ENCODE assay signal across 8 cellular contexts in genomic region chr1:111592389-111593361, GRCh38. TPM values are rescaled to one million over a fixed set of nuclear protein-coding genes. Genes with fewer than 3 reads are reported as not detected.
DNase-seq lines count a peak whose midpoint lies in the region; ATAC-seq and TF ChIP-seq lines count a peak whose summit lies in the region.

No MANE protein-coding gene starts in this region.

- H3K9me3 ChIP-seq in BLaER1 treated with 17β-estradiol and CSF1 and Interleukin-3, amounts not matched to agents 10 nM and 100 nM (replicated peaks in 1 of 11) = peaks cover 0 to 5% (median 0%) of the 10 kb centered on the region in 11 experiments; a peak in 1 of 22 replicates
- H3K9me3 ChIP-seq in SU-DHL-6 (ENCODE audit: insufficient read depth, low read length) = no peaks in the 10 kb centered on the region

- intact Hi-C loops in left ventricle myocardium superior (cut with micrococcal nuclease) (loop anchor here (5.0 kb wide), 1 partner anchor 75 kb away; no protein-coding TSS in a partner anchor), sciatic nerve (cut with DNase I) (no loop called here)

- peak overlapping the region; percentile 82 for H3K27ac Mint-ChIP-seq in activated naive CD8-positive, alpha-beta T cell treated with anti-CD3 and anti-CD28 coated beads for 36 hours

- peak overlapping the region; percentile 70 to 89 (median 76) for H3K4me2 ChIP-seq in BLaER1 treated with 17β-estradiol and CSF1 and Interleukin-3, amounts not matched to agents 10 nM and 100 nM
- H3K4me2 ChIP-seq in SU-DHL-6 (ENCODE audit: low read depth, low read length, poor library complexity, severe bottlenecking) = peak overlapping the region; percentile 46

- no peaks in the 10 kb centered on the region for H3K36me3 ChIP-seq in BLaER1 treated with 17β-estradiol and CSF1 and Interleukin-3, amounts not matched to agents 10 nM and 100 nM
- H3K36me3 ChIP-seq in SU-DHL-6 (ENCODE audit: low read length) = no peaks in the 10 kb centered on the region

- peak overlapping the region; percentile 54 for H3K4me3 Mint-ChIP-seq in activated naive CD8-positive, alpha-beta T cell treated with anti-CD3 and anti-CD28 coated beads for 36 hours

- ATAC-seq in HG03354 (IDR thresholded peaks at IDR 0.05; ENCODE audit: poor library complexity, severe bottlenecking, unreplicated experiment) (peak; percentile 80), left ventricle myocardium superior (peak; percentile 93), sciatic nerve (peak; percentile 92)

- DNase-seq in GM19240 (ENCODE audit: insufficient read length, low spot score) (peak; percentile 18), left ventricle myocardium superior (peak; percentile 91), sciatic nerve (ENCODE audit: low spot score) (peak; percentile 83), NCI-H2196 (lab: John Stamatoyannopoulos, UW; ENCODE audit: unreplicated experiment) (no peak)
- peak; percentile 88 for DNase-seq in activated naive CD8-positive, alpha-beta T cell treated with anti-CD3 and anti-CD28 coated beads for 36 hours

- H3K9me3 Mint-ChIP-seq in activated naive CD8-positive, alpha-beta T cell treated with anti-CD3 and anti-CD28 coated beads for 36 hours = peaks cover 1% of the 10 kb centered on the region

- peaks cover 67% of the 10 kb centered on the region for H3K4me1 Mint-ChIP-seq in activated naive CD8-positive, alpha-beta T cell treated with anti-CD3 and anti-CD28 coated beads for 36 hours

- no peak for TF ChIP-seq CTCF in SU-DHL-6 (IDR thresholded peaks at IDR 0.05; ENCODE audit: insufficient read depth, low read length, poor library complexity, severe bottlenecking)

- no peaks in the 10 kb centered on the region for H3K27me3 ChIP-seq in BLaER1 treated with 17β-estradiol and CSF1 and Interleukin-3, amounts not matched to agents 10 nM and 100 nM
- H3K27me3 ChIP-seq in SU-DHL-6 (ENCODE audit: low read length) = no peaks in the 10 kb centered on the region

- peak overlapping the region in 6 of 11 experiments; percentile 6 to 49 (median 35); a peak in 10 of 22 replicates for H3K27ac ChIP-seq in BLaER1 treated with 17β-estradiol and CSF1 and Interleukin-3, amounts not matched to agents 10 nM and 100 nM
- no peak overlapping the region for H3K27ac ChIP-seq in SU-DHL-6 (ENCODE audit: low read depth, low read length)

- no peaks in the 10 kb centered on the region for H4K20me1 ChIP-seq in BLaER1 treated with 17β-estradiol and CSF1 and Interleukin-3, amounts not matched to agents 10 nM and 100 nM
- no peaks in the 10 kb centered on the region for H4K20me1 ChIP-seq in SU-DHL-6 (ENCODE audit: low read depth, low read length)

- H3K27me3 Mint-ChIP-seq in activated naive CD8-positive, alpha-beta T cell treated with anti-CD3 and anti-CD28 coated beads for 36 hours = no peaks in the 10 kb centered on the region

- peak overlapping the region in 7 of 11 experiments; percentile 7 to 51 (median 18); a peak in 5 of 22 replicates for H3K9ac ChIP-seq in BLaER1 treated with 17β-estradiol and CSF1 and Interleukin-3, amounts not matched to agents 10 nM and 100 nM
- H3K9ac ChIP-seq in SU-DHL-6 (ENCODE audit: low read length) = peak overlapping the region; percentile 2; the same call in 1 of the 2 replicates

- H2AFZ ChIP-seq in SU-DHL-6 (ENCODE audit: low read depth, low read length, severe bottlenecking) = peak overlapping the region; percentile 17

- no peaks in the 10 kb centered on the region for H3K9me2 ChIP-seq in SU-DHL-6 (replicated peaks; ENCODE audit: insufficient read depth, low read length)

- H3K4me3 ChIP-seq in BLaER1 treated with 17β-estradiol and CSF1 and Interleukin-3, amounts not matched to agents 10 nM and 100 nM = peak overlapping the region in 4 of 10 experiments; percentile 2 to 40 (median 12); a peak in 4 of 20 replicates
- peak overlapping the region; percentile 2 for H3K4me3 ChIP-seq in SU-DHL-6 (ENCODE audit: insufficient read depth, low read length, poor library complexity, severe bottlenecking)

- peaks cover 5% of the 10 kb centered on the region for H3K36me3 Mint-ChIP-seq in activated naive CD8-positive, alpha-beta T cell treated with anti-CD3 and anti-CD28 coated beads for 36 hours

- H3K79me2 ChIP-seq in SU-DHL-6 (ENCODE audit: insufficient read depth, low read length) = no peaks in the 10 kb centered on the region

- 0 out of 2 replicates have a peak, but pooled peaks cover 11% of the 10 kb centered on the region for H3F3A ChIP-seq in SU-DHL-6 (ENCODE audit: insufficient read depth)

- peaks cover 23 to 42% (median 25%) of the 10 kb centered on the region in 10 experiments for H3K4me1 ChIP-seq in BLaER1 treated with 17β-estradiol and CSF1 and Interleukin-3, amounts not matched to agents 10 nM and 100 nM

RNA-seq across cellular contexts. Expression of gene RAP1A, which starts 26.9 kb away (rescaled TPM):
- 100 to 1,000 TPM; 150 to 154 TPM for total RNA-seq in activated naive CD8-positive, alpha-beta T cell treated with anti-CD3 and anti-CD28 coated beads for 36 hours
- total RNA-seq in left ventricle myocardium superior (102 TPM), sciatic nerve (97.0 TPM)
